Comparison of ENCODE assay signal across 8 cellular contexts in the genomic region with DNA sequence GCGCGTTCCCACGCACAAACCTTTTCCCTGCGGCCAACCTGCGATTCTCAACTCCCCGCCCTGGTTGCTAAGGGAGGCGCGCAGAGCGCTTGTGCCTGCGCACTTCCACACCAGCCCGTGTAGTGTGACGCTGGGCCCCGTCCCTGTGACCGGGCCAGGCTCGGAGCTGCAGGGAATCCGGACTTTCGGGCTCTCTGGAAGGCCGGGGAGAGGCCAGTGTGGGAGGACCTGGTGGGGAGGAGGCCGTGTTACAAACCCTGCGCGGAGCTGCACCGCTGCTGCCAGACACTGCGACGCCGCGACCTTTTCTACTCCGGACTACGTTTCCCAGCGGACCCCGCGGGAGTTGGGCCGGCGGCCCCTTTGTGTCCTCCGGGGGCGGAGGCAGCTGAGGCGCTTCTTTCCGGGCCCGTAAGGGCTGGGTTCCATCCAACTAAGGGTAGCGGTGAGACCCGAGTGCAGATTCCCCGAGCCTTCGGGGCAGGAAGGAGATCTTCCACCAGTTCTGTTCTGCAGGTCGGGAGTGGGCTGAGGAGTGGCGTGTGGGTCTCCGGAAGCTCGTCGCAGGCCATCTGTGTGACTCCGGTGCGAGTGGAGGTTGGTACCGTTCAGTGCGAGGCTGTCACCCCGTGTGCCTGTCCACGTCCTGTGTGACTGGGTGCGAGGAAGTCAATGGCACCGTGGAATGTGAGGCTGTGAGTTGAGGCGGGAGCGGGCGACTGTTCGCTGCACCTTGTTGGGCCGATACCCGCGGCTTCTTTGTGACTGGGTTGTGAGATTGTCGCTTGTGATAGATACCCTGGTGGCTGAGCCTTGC. TPM values are rescaled to one million over a fixed set of nuclear protein-coding genes. Genes with fewer than 3 reads are reported as not detected.
DNase-seq lines count a peak whose midpoint lies in the region; ATAC-seq and TF ChIP-seq lines count a peak whose summit lies in the region.

A gene (plus strand): TSS at position 396 of the 817 bp plus-strand sequence. CDS start 999 bp downstream, outside the sequence.

- DNase-seq in AG04449 (ENCODE audit: low read depth, low spot score) (no peak), NCI-H526 treated with DMSO at 0.1 percent for 48 hours (lab: John Stamatoyannopoulos, UW) (peak; percentile 77), ecto neural progenitor cell (ENCODE audit: low spot score) (peak; percentile 90), lower lobe of right lung (peak; percentile 93)
- DNase-seq in activated CD4-positive, alpha-beta memory T cell treated with anti-CD3 and anti-CD28 coated beads, Interleukin-2, amount 10 ng/mL, durations not matched to agents 7 days and 5 days = peak; percentile 89
- DNase-seq in stimulated activated CD4-positive, alpha-beta T cell treated with anti-CD3 and anti-CD28 coated beads, Interleukin-4, amount 100 ng/mL, for 48 hours (ENCODE audit: low read depth in 2 of 2) = peak; percentile 81 to 83

- no peaks in the 10 kb centered on the region for H3K27me3 ChIP-seq in lower lobe of right lung (ENCODE audit: low read depth)

- peaks cover 11% of the 10 kb centered on the region for H3K4me1 ChIP-seq in lower lobe of right lung

- H3K27ac Mint-ChIP-seq in activated CD4-positive, alpha-beta memory T cell treated with anti-CD3 and anti-CD28 coated beads, Interleukin-2, amount 10 ng/mL, durations not matched to agents 7 days and 5 days = peak within 1 kb of the TSS; percentile 90

- peaks cover 8% of the 10 kb centered on the region for H3K36me3 ChIP-seq in lower lobe of right lung

- H3K27ac ChIP-seq in lower lobe of right lung = peak within 1 kb of the TSS; percentile 95

- H3K4me3 ChIP-seq in AG04449 (ENCODE audit: low read depth, low read length) = peak within 1 kb of the TSS; percentile 99
- peak within 1 kb of the TSS; percentile 95 for H3K4me3 ChIP-seq in lower lobe of right lung

- POLR2A ChIA-PET in AG04449 (lab: Yijun Ruan, JAX) = interaction anchor here (0.5 to 0.8 kb wide), 2 partner anchors 223 to 1244 kb away, joined by 3 read pairs; no protein-coding TSS in a partner anchor
- POLR2A ChIA-PET in activated CD4-positive, alpha-beta memory T cell treated with anti-CD3 and anti-CD28 coated beads, Interleukin-2, amount 10 ng/mL, durations not matched to agents 7 days and 5 days (lab: Charles Lee) = interaction anchor here (0.7 to 1.6 kb wide), 11 partner anchors 12 to 1254 kb away, joined by 3 to 13 read pairs (median 5); a partner anchor contains a TSS

- intact Hi-C loops in lower lobe of right lung (cut with DNase I) = no loop called here

- H3K4me1 Mint-ChIP-seq in activated CD4-positive, alpha-beta memory T cell treated with anti-CD3 and anti-CD28 coated beads, Interleukin-2, amount 10 ng/mL, durations not matched to agents 7 days and 5 days = peaks cover 41% of the 10 kb centered on the region

- H3K9me3 ChIP-seq in lower lobe of right lung = peaks cover 13% of the 10 kb centered on the region

- H3K27me3 Mint-ChIP-seq in activated CD4-positive, alpha-beta memory T cell treated with anti-CD3 and anti-CD28 coated beads, Interleukin-2, amount 10 ng/mL, durations not matched to agents 7 days and 5 days = no peaks in the 10 kb centered on the region

- TF ChIP-seq CTCF in AG04449 (IDR thresholded peaks at IDR 0.05; ENCODE audit: insufficient read depth, low read length, missing control alignments) (no peak), lower lobe of right lung (IDR thresholded peaks at IDR 0.05) (no peak)

- H3K9me3 Mint-ChIP-seq in activated CD4-positive, alpha-beta memory T cell treated with anti-CD3 and anti-CD28 coated beads, Interleukin-2, amount 10 ng/mL, durations not matched to agents 7 days and 5 days = peaks cover 19% of the 10 kb centered on the region

- ATAC-seq in GM18907 (IDR thresholded peaks at IDR 0.05; ENCODE audit: unreplicated experiment) = peak; percentile 62
- ATAC-seq in HG03280 (IDR thresholded peaks at IDR 0.05; ENCODE audit: unreplicated experiment) = peak; percentile 58
- ATAC-seq in lower lobe of right lung = peak; percentile 92 to 93

- H3K4me3 Mint-ChIP-seq in activated CD4-positive, alpha-beta memory T cell treated with anti-CD3 and anti-CD28 coated beads, Interleukin-2, amount 10 ng/mL, durations not matched to agents 7 days and 5 days = peak within 1 kb of the TSS; percentile 97

- CTCF ChIA-PET in AG04449 (lab: Yijun Ruan, JAX) = no interaction called here
- CTCF ChIA-PET in activated CD4-positive, alpha-beta memory T cell treated with anti-CD3 and anti-CD28 coated beads, Interleukin-2, amount 10 ng/mL, durations not matched to agents 7 days and 5 days (lab: Charles Lee) = interaction anchor here (1.0 kb wide), 1 partner anchor 37 kb away, joined by 3 read pairs; a partner anchor contains a TSS

- peaks cover 41% of the 10 kb centered on the region for H3K36me3 Mint-ChIP-seq in activated CD4-positive, alpha-beta memory T cell treated with anti-CD3 and anti-CD28 coated beads, Interleukin-2, amount 10 ng/mL, durations not matched to agents 7 days and 5 days (ENCODE audit: low read depth)

RNA-seq across cellular contexts. Expression of the gene that starts here (rescaled TPM):
- 1 to 10 TPM; 5.0 to 5.7 TPM for total RNA-seq in activated CD4-positive, alpha-beta memory T cell treated with anti-CD3 and anti-CD28 coated beads, Interleukin-2, amount 10 ng/mL, durations not matched to agents 7 days and 5 days
- 5.8 TPM for total RNA-seq in lower lobe of right lung
